Comparison of ENCODE assay signal across 8 cellular contexts in genomic region chr2:73176205-73176880, GRCh38. TPM values are rescaled to one million over a fixed set of nuclear protein-coding genes. Genes with fewer than 3 reads are reported as not detected.
DNase-seq lines count a peak whose midpoint lies in the region; ATAC-seq and TF ChIP-seq lines count a peak whose summit lies in the region.

No MANE protein-coding gene starts in this region.

- peak overlapping the region; percentile 84 to 94 (median 90) for H3K4me3 Mint-ChIP-seq in immature natural killer cell
- H3K4me3 Mint-ChIP-seq in stimulated activated naive CD8-positive, alpha-beta T cell treated with anti-CD3 and anti-CD28 coated beads, Interleukin-15, Interleukin-2, amounts not matched to agents 100 ng/mL and 50 ng/mL, for 24 hours = peak overlapping the region; percentile 82

- H3K9me3 ChIP-seq in AG04450 (ENCODE audit: control insufficient read depth, insufficient read depth, low read length) (no peaks in the 10 kb centered on the region), adipocyte (ENCODE audit: control insufficient read depth, low read length) (no peaks in the 10 kb centered on the region)

- H3K4me1 ChIP-seq in adipocyte (ENCODE audit: control insufficient read depth, insufficient read depth, low read length) = peaks cover 14% of the 10 kb centered on the region

- DNase-seq in AG04450 (ENCODE audit: low read depth, low spot score) (no peak), adipocyte (ENCODE audit: low read depth) (peak; percentile 26), immature natural killer cell (peak in 1 of 3 donors; percentile 15), dedifferentiated amniotic fluid mesenchymal stem cell (ENCODE audit: extremely low spot score) (no peak)

- H3K36me3 Mint-ChIP-seq in immature natural killer cell = no peaks in the 10 kb centered on the region
- no peaks in the 10 kb centered on the region for H3K36me3 Mint-ChIP-seq in stimulated activated naive CD8-positive, alpha-beta T cell treated with anti-CD3 and anti-CD28 coated beads, Interleukin-15, Interleukin-2, amounts not matched to agents 100 ng/mL and 50 ng/mL, for 24 hours (ENCODE audit: low read depth)

- TF ChIP-seq CTCF in AG04450 (IDR thresholded peaks at IDR 0.05; ENCODE audit: low read depth, low read length) = no peak

- peak overlapping the region; percentile 74 for H3K9ac ChIP-seq in adipocyte (ENCODE audit: low read length)

- CTCF ChIA-PET in AG04450 (lab: Charles Lee) = interaction anchor here (0.6 to 6.0 kb wide), 61 partner anchors 10 to 422 kb away, joined by 3 to 118 read pairs (median 5); partner anchors contain the start of genes NOTO, SFXN5 and SPR

- no peaks in the 10 kb centered on the region for H3K36me3 ChIP-seq in adipocyte (ENCODE audit: control insufficient read depth, insufficient read depth, low read length, severe bottlenecking)

- H3K4me3 ChIP-seq in AG04450 (ENCODE audit: low read depth, low read length) (peak overlapping the region; percentile 71), adipocyte (ENCODE audit: low read length) (peak overlapping the region; percentile 79)

- H3K27me3 Mint-ChIP-seq in immature natural killer cell (ENCODE audit: low read depth in 3 of 3) = peaks cover 6 to 13% (median 8%) of the 10 kb centered on the region in 3 donors
- H3K27me3 Mint-ChIP-seq in stimulated activated naive CD8-positive, alpha-beta T cell treated with anti-CD3 and anti-CD28 coated beads, Interleukin-15, Interleukin-2, amounts not matched to agents 100 ng/mL and 50 ng/mL, for 24 hours = peaks cover 42% of the 10 kb centered on the region

- peaks cover 13 to 16% of the 10 kb centered on the region in 2 donors for H3K4me1 Mint-ChIP-seq in immature natural killer cell
- peaks cover 27% of the 10 kb centered on the region for H3K4me1 Mint-ChIP-seq in stimulated activated naive CD8-positive, alpha-beta T cell treated with anti-CD3 and anti-CD28 coated beads, Interleukin-15, Interleukin-2, amounts not matched to agents 100 ng/mL and 50 ng/mL, for 24 hours (ENCODE audit: low read depth)

- POLR2A ChIA-PET in AG04450 (lab: Yijun Ruan, JAX) = interaction anchor here (1.3 to 1.6 kb wide), 2 partner anchors 36 to 87 kb away, joined by 6 to 7 read pairs; no protein-coding TSS in a partner anchor

- peak overlapping the region in 4 of 6 donors; percentile 41 to 73 (median 60) for H3K27ac Mint-ChIP-seq in immature natural killer cell
- peak overlapping the region; percentile 17 for H3K27ac Mint-ChIP-seq in stimulated activated naive CD8-positive, alpha-beta T cell treated with anti-CD3 and anti-CD28 coated beads, Interleukin-15, Interleukin-2, amounts not matched to agents 100 ng/mL and 50 ng/mL, for 24 hours

- peaks cover 17% of the 10 kb centered on the region for H3K27me3 ChIP-seq in AG04450 (ENCODE audit: control insufficient read depth, insufficient read depth, low read length)
- peaks cover 36% of the 10 kb centered on the region for H3K27me3 ChIP-seq in adipocyte (replicated peaks; ENCODE audit: control insufficient read depth, insufficient read depth, low read length)

- ATAC-seq in HG02678 (IDR thresholded peaks at IDR 0.05; ENCODE audit: unreplicated experiment) (peak; percentile 4), GM19463 (IDR thresholded peaks at IDR 0.05; ENCODE audit: unreplicated experiment) (no peak), GM18858 (IDR thresholded peaks at IDR 0.05; ENCODE audit: unreplicated experiment) (no peak)

- no peak overlapping the region for H3K27ac ChIP-seq in AG04450 (ENCODE audit: low read depth, low read length)

- no peaks in the 10 kb centered on the region for H3K9me3 Mint-ChIP-seq in immature natural killer cell
- no peaks in the 10 kb centered on the region for H3K9me3 Mint-ChIP-seq in stimulated activated naive CD8-positive, alpha-beta T cell treated with anti-CD3 and anti-CD28 coated beads, Interleukin-15, Interleukin-2, amounts not matched to agents 100 ng/mL and 50 ng/mL, for 24 hours

RNA-seq across cellular contexts. Expression of gene NOTO, which starts 26.0 kb away (rescaled TPM):
- polyA plus RNA-seq in AG04450 (2011; rRNA removed) = not detected in 2 replicates
- not detected in 2 replicates for polyA minus RNA-seq in AG04450 (2011; rRNA and poly(A)+ RNA removed)
- not detected for polyA plus RNA-seq in immature natural killer cell

RNA-seq across cellular contexts. Expression of gene SMYD5, which starts 37.7 kb away (rescaled TPM):
- 10.4 and 13.8 TPM in 2 replicates for polyA plus RNA-seq in AG04450 (2011; rRNA removed)
- 21.6 and 22.7 TPM in 2 replicates for polyA minus RNA-seq in AG04450 (2011; rRNA and poly(A)+ RNA removed)
- polyA plus RNA-seq in immature natural killer cell = 10 to 100 TPM in 2 of 3 donors, 1 to 10 TPM in 1; 7.0 to 19.1 (median 10.2) TPM

RNA-seq across cellular contexts. Expression of gene PRADC1, which starts 56.7 kb away (rescaled TPM):
- 11.6 and 12.0 TPM in 2 replicates for polyA plus RNA-seq in AG04450 (2011; rRNA removed)
- 9.1 and 10.9 TPM in 2 replicates for polyA minus RNA-seq in AG04450 (2011; rRNA and poly(A)+ RNA removed)
- 10 to 100 TPM; 34.1 to 70.2 (median 62.6) TPM for polyA plus RNA-seq in immature natural killer cell

RNA-seq across cellular contexts. Expression of gene CCT7, which starts 57.8 kb away (rescaled TPM):
- polyA plus RNA-seq in AG04450 (2011; rRNA removed) (303 and 331 TPM in 2 replicates), immature natural killer cell (100 to 1,000 TPM; 240 to 379 (median 277) TPM)
- 289 and 344 TPM in 2 replicates for polyA minus RNA-seq in AG04450 (2011; rRNA and poly(A)+ RNA removed)
